Comparison of ENCODE assay signal across 8 cellular contexts in the genomic region with DNA sequence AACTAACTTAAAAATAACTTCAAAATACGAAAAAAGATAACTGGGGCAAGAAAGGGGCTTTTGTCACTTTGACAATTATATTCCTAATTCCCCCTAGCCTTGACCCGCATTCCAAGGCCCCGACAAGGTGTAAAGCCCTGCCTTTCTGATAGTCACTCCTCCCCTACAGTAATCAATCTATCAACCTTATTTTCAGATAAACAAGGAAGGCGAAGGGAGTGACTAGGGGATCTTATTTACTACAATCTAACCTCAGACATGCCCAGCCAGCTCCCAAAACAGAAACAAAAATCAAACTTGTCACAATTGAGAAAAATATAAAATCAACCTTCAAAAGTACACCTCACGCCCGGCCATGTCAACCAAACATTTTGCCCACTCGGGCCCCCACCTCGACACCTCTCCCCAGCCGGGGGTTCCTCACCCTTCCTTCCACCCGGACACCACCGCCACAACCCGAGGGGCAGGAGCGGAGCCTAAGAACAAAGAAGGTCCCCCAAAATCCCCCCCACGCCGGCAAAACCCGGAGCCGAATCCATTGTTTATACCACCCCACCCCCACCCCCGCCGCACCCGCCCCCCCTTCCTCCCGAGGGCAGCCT. TPM values are rescaled to one million over a fixed set of nuclear protein-coding genes. Genes with fewer than 3 reads are reported as not detected.
DNase-seq lines count a peak whose midpoint lies in the region; ATAC-seq and TF ChIP-seq lines count a peak whose summit lies in the region.

No MANE protein-coding gene starts in this region.

- no peaks in the 10 kb centered on the region for H3K9me3 Mint-ChIP-seq in natural killer cell

- H3K9ac ChIP-seq in BLaER1 treated with 17β-estradiol and CSF1 and Interleukin-3, amounts not matched to agents 10 nM and 100 nM, result peak overlapping the region; percentile 79 to 88 (median 85)
- peak overlapping the region; percentile 15 for H3K9ac ChIP-seq in NT2/D1 (ENCODE audit: insufficient read length, low read depth)

- peak overlapping the region; percentile 67 to 97 (median 86) for H3K4me2 ChIP-seq in BLaER1 treated with 17β-estradiol and CSF1 and Interleukin-3, amounts not matched to agents 10 nM and 100 nM

- peaks cover 8% of the 10 kb centered on the region for H3K36me3 Mint-ChIP-seq in natural killer cell

- peaks cover 43 to 45% of the 10 kb centered on the region in 2 donors for H3K4me1 Mint-ChIP-seq in natural killer cell

- DNase-seq in NT2/D1 (ENCODE audit: low read depth, low spot score), result no peak
- no peak for DNase-seq in effector memory CD4-positive, alpha-beta T cell
- DNase-seq in natural killer cell, result no peak
- DNase-seq in RPMI8226, result no peak
- no peak for DNase-seq in DMS53 treated with DMSO at 0.1 percent for 48 hours (lab: John Stamatoyannopoulos, UW; ENCODE audit: unreplicated experiment)
- no peak for DNase-seq in stimulated activated CD4-positive, alpha-beta T cell treated with anti-CD3 and anti-CD28 coated beads, Interleukin-1b, Interleukin-23, amount 100 ng/mL, for 48 hours
- no peak for DNase-seq in NCI-H128 (lab: John Stamatoyannopoulos, UW; ENCODE audit: unreplicated experiment)

- H3K27ac Mint-ChIP-seq in natural killer cell, result peak overlapping the region; percentile 83 to 94

- no peak for TF ChIP-seq CTCF in natural killer cell (IDR thresholded peaks at IDR 0.05)

- H4K20me1 ChIP-seq in BLaER1 treated with 17β-estradiol and CSF1 and Interleukin-3, amounts not matched to agents 10 nM and 100 nM, result peaks cover 0 to 44% (median 18%) of the 10 kb centered on the region in 11 experiments; a peak in 13 of 22 replicates

- intact Hi-C loops in natural killer cell (cut with micrococcal nuclease), result no loop called here

- peak overlapping the region; percentile 90 for H3K4me3 Mint-ChIP-seq in natural killer cell

- peak in 1 of 3 donors; percentile 1 for ATAC-seq in natural killer cell

- peaks cover 35 to 48% (median 43%) of the 10 kb centered on the region in 10 experiments for H3K4me1 ChIP-seq in BLaER1 treated with 17β-estradiol and CSF1 and Interleukin-3, amounts not matched to agents 10 nM and 100 nM
- no peaks in the 10 kb centered on the region for H3K4me1 ChIP-seq in NT2/D1 (ENCODE audit: insufficient read depth, insufficient read length)
- H3K4me1 ChIP-seq in effector memory CD4-positive, alpha-beta T cell (ENCODE audit: control insufficient read depth, insufficient read depth, low read length, poor library complexity, severe bottlenecking), result peaks cover 8% of the 10 kb centered on the region

- H3K4me3 ChIP-seq in BLaER1 treated with 17β-estradiol and CSF1 and Interleukin-3, amounts not matched to agents 10 nM and 100 nM, result peak overlapping the region; percentile 70 to 88 (median 76)
- peak overlapping the region; percentile 40 for H3K4me3 ChIP-seq in NT2/D1 (ENCODE audit: insufficient read length, low read depth)
- peak overlapping the region; percentile 86 for H3K4me3 ChIP-seq in effector memory CD4-positive, alpha-beta T cell (ENCODE audit: insufficient read depth, low read depth, low read length, poor library complexity, severe bottlenecking)

- peaks cover 23 to 31% (median 29%) of the 10 kb centered on the region in 11 experiments for H3K36me3 ChIP-seq in BLaER1 treated with 17β-estradiol and CSF1 and Interleukin-3, amounts not matched to agents 10 nM and 100 nM
- peaks cover 22% of the 10 kb centered on the region for H3K36me3 ChIP-seq in NT2/D1 (ENCODE audit: insufficient read depth, insufficient read length, low read length)
- H3K36me3 ChIP-seq in effector memory CD4-positive, alpha-beta T cell (ENCODE audit: control insufficient read depth, insufficient read depth, low read length), result peaks cover 5% of the 10 kb centered on the region

- no peaks in the 10 kb centered on the region for H3K9me3 ChIP-seq in BLaER1 treated with 17β-estradiol and CSF1 and Interleukin-3, amounts not matched to agents 10 nM and 100 nM (replicated peaks in 1 of 11)
- H3K9me3 ChIP-seq in NT2/D1 (ENCODE audit: insufficient read depth, low read length), result no peaks in the 10 kb centered on the region
- no peaks in the 10 kb centered on the region for H3K9me3 ChIP-seq in effector memory CD4-positive, alpha-beta T cell (ENCODE audit: control insufficient read depth, low read length)

- no peaks in the 10 kb centered on the region for H3K27me3 ChIP-seq in BLaER1 treated with 17β-estradiol and CSF1 and Interleukin-3, amounts not matched to agents 10 nM and 100 nM
- no peaks in the 10 kb centered on the region for H3K27me3 ChIP-seq in NT2/D1 (ENCODE audit: insufficient read depth, insufficient read length)
- H3K27me3 ChIP-seq in effector memory CD4-positive, alpha-beta T cell (replicated peaks; ENCODE audit: control insufficient read depth, insufficient read depth, low read length, poor library complexity, severe bottlenecking), result no peaks in the 10 kb centered on the region

- peak overlapping the region; percentile 59 to 88 (median 71) for H3K27ac ChIP-seq in BLaER1 treated with 17β-estradiol and CSF1 and Interleukin-3, amounts not matched to agents 10 nM and 100 nM
- H3K27ac ChIP-seq in effector memory CD4-positive, alpha-beta T cell (ENCODE audit: insufficient read depth, low read length, poor library complexity, severe bottlenecking), result peak overlapping the region; percentile 59

- no peaks in the 10 kb centered on the region for H3K27me3 Mint-ChIP-seq in natural killer cell (ENCODE audit: low read depth in 2 of 2)

RNA-seq across cellular contexts. Expression of gene ZFYVE1, which starts 0.6 kb away (rescaled TPM):
- 10 to 100 TPM; 24.1 to 28.6 (median 25.6) TPM for total RNA-seq in natural killer cell

RNA-seq across cellular contexts. Expression of gene RBM25, which starts 32.0 kb away (rescaled TPM):
- total RNA-seq in natural killer cell, result 100 to 1,000 TPM; 180 to 185 (median 182) TPM
